20 cellular contexts compared by ENCODE assay signal in genomic region chr5:5298841-5299543, GRCh38.
"Had no signal": no experiment of that assay in that cellular context is flagged by ENCODE, and none has a peak within 500 bp of the region (broad histone marks: within the 10 kb centered on the region; RNA-seq: fewer than 3 reads in every experiment).

No MANE protein-coding gene starts in this region.

- H3K9me3 ChIP-seq: ovary, psoas muscle, tibial nerve had no signal

- H3K4me1 ChIP-seq: psoas muscle, tibial nerve had no signal

- ATAC-seq: activated CD8-positive, alpha-beta T cell treated with anti-CD3 and anti-CD28 coated beads for 36 hours; left colon; psoas muscle; right cardiac atrium had no signal

- DNase-seq: activated CD4-positive, alpha-beta T cell treated with anti-CD3 and anti-CD28 coated beads, Interleukin-2, amount 10 ng/mL, durations not matched to agents 24 days and 14 days; activated CD4-positive, CD25-positive, alpha-beta regulatory T cell; activated CD8-positive, alpha-beta T cell treated with anti-CD3 and anti-CD28 coated beads for 36 hours; activated naive CD4-positive, alpha-beta T cell treated with Interleukin-2 at 50 U/mL for 16 hours; activated naive CD8-positive, alpha-beta T cell treated with anti-CD3 and anti-CD28 coated beads, Interleukin-2, amount 10 ng/mL, durations not matched to agents 7 days and 5 days; activated T-cell treated with anti-CD3 and anti-CD28 coated beads, Interleukin-2, amount 50 U/mL, for 24 hours; foreskin fibroblast; hippocampal formation; left colon; midbrain; ovary; psoas muscle; right cardiac atrium; stimulated activated CD4-positive, alpha-beta T cell treated with anti-CD3 and anti-CD28 coated beads, Interleukin-15, amount 100 ng/mL, for 24 hours; stimulated activated CD4-positive, alpha-beta T cell treated with anti-CD3 and anti-CD28 coated beads, Interleukin-2, amount 100 ng/mL, for 48 hours had no signal

- H3K4me3 ChIP-seq: dorsolateral prefrontal cortex, lung, ovary, psoas muscle, skin epidermis, tibial nerve had no signal

- H3K27ac ChIP-seq: epithelial cell of prostate, ovary, psoas muscle, skin epidermis had no signal

- H3K36me3 ChIP-seq: ovary, tibial nerve had no signal

- H3K27me3 ChIP-seq: dorsolateral prefrontal cortex, ovary, tibial nerve had no signal
